In the genomic region with DNA sequence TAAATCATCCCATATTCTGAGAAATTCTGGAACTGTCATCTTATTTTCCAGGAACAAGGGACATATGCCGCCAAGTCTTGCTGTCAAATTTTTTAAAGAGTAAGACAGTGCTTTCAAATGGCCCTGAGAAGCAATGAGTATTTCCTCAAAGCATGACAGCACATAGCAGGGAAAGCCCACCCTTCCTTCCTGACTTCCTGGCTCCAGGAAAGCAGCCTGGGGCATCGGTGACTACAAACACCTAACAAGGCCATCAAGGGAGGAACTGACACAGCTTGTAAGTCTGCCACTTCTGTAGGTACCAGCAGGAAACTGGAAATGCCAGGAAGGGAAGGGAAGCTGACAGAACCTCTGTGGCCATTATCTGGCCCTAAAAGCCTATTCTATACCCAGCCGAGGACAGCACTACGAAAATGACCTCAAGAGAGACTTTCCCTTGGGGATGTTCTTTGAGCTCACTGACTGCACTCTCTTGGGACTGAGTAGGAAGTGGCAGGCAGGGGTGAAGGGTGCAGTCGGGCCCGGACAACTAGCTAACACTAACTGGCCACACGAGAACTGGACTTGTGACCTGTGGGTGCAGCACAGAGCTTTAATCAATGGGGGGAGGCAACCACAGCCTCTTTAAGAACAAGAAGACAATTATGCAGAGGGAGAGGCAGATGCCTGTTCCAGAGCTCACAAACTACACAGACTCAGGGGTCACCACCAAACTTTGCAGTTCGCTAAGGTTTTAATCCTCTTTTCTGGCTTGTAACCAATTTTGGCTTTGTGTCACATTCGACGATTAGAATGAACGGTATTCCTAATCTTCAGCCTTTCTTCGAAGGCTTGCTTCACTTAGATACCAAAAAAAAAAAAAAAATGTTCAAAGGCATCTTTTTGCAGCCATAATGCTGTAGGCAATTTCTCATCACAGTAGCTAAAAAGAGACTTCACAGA, we compare ENCODE assay signal across 15 cellular contexts. TPM values are rescaled to one million over a fixed set of nuclear protein-coding genes. Genes with fewer than 3 reads are reported as not detected.
DNase-seq lines count a peak whose midpoint lies in the region; ATAC-seq and TF ChIP-seq lines count a peak whose summit lies in the region.
"Had no signal": no experiment of that assay in that cellular context is flagged by ENCODE, and none has a peak within 500 bp of the region (broad histone marks: within the 10 kb centered on the region; RNA-seq: fewer than 3 reads in every experiment).

No MANE protein-coding gene starts in this region.

- no peak overlapping the region for H3K4me3 ChIP-seq in fibroblast of pulmonary artery (replicated peaks; ENCODE audit: low read depth, low read length)
- no peak overlapping the region for H3K4me3 ChIP-seq in mesendoderm (ENCODE audit: low read length)
- no peak overlapping the region for H3K4me3 ChIP-seq in upper lobe of right lung
- H3K4me3 ChIP-seq in OCI-LY7 (ENCODE audit: low read depth, low read length, poor library complexity, severe bottlenecking), result no peak overlapping the region
- H3K4me3 ChIP-seq: transverse colon had no signal

- H3K79me2 ChIP-seq in mesendoderm (ENCODE audit: control insufficient read depth, insufficient read depth, low read length) (peaks cover 55% of the 10 kb centered on the region), OCI-LY7 (ENCODE audit: insufficient read depth, low read depth, low read length) (no peaks in the 10 kb centered on the region)

- H3K4me1 ChIP-seq in mesendoderm (ENCODE audit: control insufficient read depth, low read depth, low read length), result peaks cover 9% of the 10 kb centered on the region
- peaks cover 45% of the 10 kb centered on the region for H3K4me1 ChIP-seq in upper lobe of right lung
- H3K4me1 ChIP-seq in OCI-LY7 (ENCODE audit: insufficient read depth, low read length, poor library complexity, severe bottlenecking), result no peaks in the 10 kb centered on the region

- no peak overlapping the region for H3K4me3 Mint-ChIP-seq in activated naive CD8-positive, alpha-beta T cell treated with anti-CD3 and anti-CD28 coated beads for 36 hours
- H3K4me3 Mint-ChIP-seq: activated CD8-positive, alpha-beta T cell treated with anti-CD3 and anti-CD28 coated beads for 36 hours; naive B cell had no signal

- no peaks in the 10 kb centered on the region for H3K9me3 ChIP-seq in upper lobe of right lung
- no peaks in the 10 kb centered on the region for H3K9me3 ChIP-seq in OCI-LY7 (ENCODE audit: low read length)
- H3K9me3 ChIP-seq: Caco-2, transverse colon had no signal

- POLR2A ChIA-PET in OCI-LY7 (lab: Charles Lee), result interaction anchor here (0.7 kb wide), 2 partner anchors 28 to 63 kb away, joined by 3 to 4 read pairs; no protein-coding TSS in a partner anchor

- TF ChIP-seq CTCF in fibroblast of pulmonary artery (IDR thresholded peaks at IDR 0.05; ENCODE audit: low read length, missing control alignments), result no peak
- no peak for TF ChIP-seq CTCF in upper lobe of right lung (IDR thresholded peaks at IDR 0.05)
- TF ChIP-seq CTCF in OCI-LY7 (conservative IDR thresholded peaks at IDR 0.05; ENCODE audit: low read length), result no peak

- H3K9ac ChIP-seq in mesendoderm (ENCODE audit: low read length), result no peak overlapping the region

- DNase-seq in RPMI7951 (ENCODE audit: low read depth) (peak; percentile 47), fibroblast of pulmonary artery (ENCODE audit: low read depth) (peak; percentile 8), mesendoderm (peak; percentile 75), upper lobe of right lung (no peak), HuH-7.5 (ENCODE audit: low spot score) (no peak), OCI-LY7 (ENCODE audit: low spot score) (no peak)
- DNase-seq in activated naive CD8-positive, alpha-beta T cell treated with anti-CD3 and anti-CD28 coated beads for 36 hours, result no peak
- DNase-seq: activated CD8-positive, alpha-beta T cell treated with anti-CD3 and anti-CD28 coated beads for 36 hours; activated gamma-delta T cell treated with Interleukin-2 at 50 U/mL for 16 hours; Caco-2; naive B cell; small intestine; transverse colon had no signal

- ATAC-seq in upper lobe of right lung (peak; percentile 25), GM18519 (IDR thresholded peaks at IDR 0.05; ENCODE audit: low FRiP score, unreplicated experiment) (no peak)
- ATAC-seq: activated CD8-positive, alpha-beta T cell treated with anti-CD3 and anti-CD28 coated beads for 36 hours; Panc1 had no signal

- peaks cover 49% of the 10 kb centered on the region for H3K79me1 ChIP-seq in mesendoderm (ENCODE audit: low read length)

- no peaks in the 10 kb centered on the region for H3K36me3 Mint-ChIP-seq in activated naive CD8-positive, alpha-beta T cell treated with anti-CD3 and anti-CD28 coated beads for 36 hours
- H3K36me3 Mint-ChIP-seq: naive B cell had no signal

- CTCF ChIA-PET in OCI-LY7 (lab: Charles Lee; ENCODE audit: unreplicated experiment), result no interaction called here

- H2BK120ac ChIP-seq in mesendoderm (ENCODE audit: low read depth, low read length), result no peak overlapping the region

- no peak overlapping the region for H4K5ac ChIP-seq in mesendoderm (ENCODE audit: low read length)

- no peak overlapping the region for H3K4me2 ChIP-seq in mesendoderm (ENCODE audit: low read length)
- H3K4me2 ChIP-seq in OCI-LY7 (ENCODE audit: low read length), result no peak overlapping the region

- H3K36me3 ChIP-seq in mesendoderm (ENCODE audit: control insufficient read depth, insufficient read depth, low read length) (no peaks in the 10 kb centered on the region), upper lobe of right lung (no peaks in the 10 kb centered on the region), OCI-LY7 (ENCODE audit: insufficient read depth, low read length) (no peaks in the 10 kb centered on the region)
- H3K36me3 ChIP-seq: transverse colon had no signal

- H3K56ac ChIP-seq in mesendoderm (ENCODE audit: low read length), result no peak overlapping the region

- H3K9me3 Mint-ChIP-seq in activated naive CD8-positive, alpha-beta T cell treated with anti-CD3 and anti-CD28 coated beads for 36 hours, result no peaks in the 10 kb centered on the region
- H3K9me3 Mint-ChIP-seq: activated CD8-positive, alpha-beta T cell treated with anti-CD3 and anti-CD28 coated beads for 36 hours; naive B cell had no signal

- H3K23ac ChIP-seq in mesendoderm (ENCODE audit: low read length), result no peak overlapping the region

- no peaks in the 10 kb centered on the region for H3K27me3 Mint-ChIP-seq in activated naive CD8-positive, alpha-beta T cell treated with anti-CD3 and anti-CD28 coated beads for 36 hours
- H3K27me3 Mint-ChIP-seq: activated CD8-positive, alpha-beta T cell treated with anti-CD3 and anti-CD28 coated beads for 36 hours had no signal

- no peak overlapping the region for H3K4ac ChIP-seq in mesendoderm (ENCODE audit: low read depth, low read length)

- BruUV-seq in OCI-LY7 (replicated peaks; lab: Mats Ljungman, UMichigan), result no TSS peak

- H3K27ac ChIP-seq in mesendoderm (ENCODE audit: low read depth, low read length) (peak overlapping the region; percentile 13), upper lobe of right lung (no peak overlapping the region), OCI-LY7 (ENCODE audit: low read depth, low read length, poor library complexity, severe bottlenecking) (no peak overlapping the region)

- H4K8ac ChIP-seq in mesendoderm (ENCODE audit: low read depth, low read length), result no peak overlapping the region

- no peak overlapping the region for H2AFZ ChIP-seq in OCI-LY7 (ENCODE audit: low read length)

- no peaks in the 10 kb centered on the region for H4K20me1 ChIP-seq in OCI-LY7 (ENCODE audit: insufficient read depth, low read length)

- H3K18ac ChIP-seq in mesendoderm (ENCODE audit: low read length), result no peak overlapping the region

- WGBS in mesendoderm (ENCODE audit: extremely low coverage, insufficient coverage, low lambda C conversion rate), result no CpG with 5 or more reads among the region's 12 CpGs

- H3K27me3 ChIP-seq in mesendoderm (ENCODE audit: insufficient read depth, low read length, poor library complexity) (no peaks in the 10 kb centered on the region), upper lobe of right lung (no peaks in the 10 kb centered on the region)
- H3K27me3 ChIP-seq: transverse colon had no signal

- no peak overlapping the region for H2BK15ac ChIP-seq in mesendoderm (replicated peaks; ENCODE audit: low read depth)

- no peak overlapping the region for H2AK5ac ChIP-seq in mesendoderm (ENCODE audit: low read length)

- no peak overlapping the region for H3K27ac Mint-ChIP-seq in activated naive CD8-positive, alpha-beta T cell treated with anti-CD3 and anti-CD28 coated beads for 36 hours
- H3K27ac Mint-ChIP-seq: activated CD8-positive, alpha-beta T cell treated with anti-CD3 and anti-CD28 coated beads for 36 hours had no signal

- H2BK5ac ChIP-seq in mesendoderm (ENCODE audit: low read length), result no peak overlapping the region

- H3K9me2 ChIP-seq in OCI-LY7 (ENCODE audit: insufficient read depth, low read length), result no peaks in the 10 kb centered on the region

- intact Hi-C loops in upper lobe of right lung (cut with DNase I) (no loop called here), OCI-LY7 (cut with micrococcal nuclease; ENCODE audit: unreplicated experiment) (no loop called here)

- peaks cover 3% of the 10 kb centered on the region for H3K4me1 Mint-ChIP-seq in activated naive CD8-positive, alpha-beta T cell treated with anti-CD3 and anti-CD28 coated beads for 36 hours
- H3K4me1 Mint-ChIP-seq: naive B cell had no signal

RNA-seq across cellular contexts. Expression of gene GRB10, which starts 52.0 kb away (rescaled TPM):
- total RNA-seq in RPMI7951 (2014; rRNA removed; shearing (Covaris generic)), result 44.9 and 51.7 TPM in 2 replicates
- polyA plus RNA-seq in mesendoderm (2013, experiment 1 of 2), result 29.6 TPM
- polyA plus RNA-seq in mesendoderm (2013, experiment 2 of 2), result 29.5 TPM
- 58.6 TPM for total RNA-seq in upper lobe of right lung
- total RNA-seq in activated naive CD8-positive, alpha-beta T cell treated with anti-CD3 and anti-CD28 coated beads for 36 hours, result 1 to 10 TPM; 2.4 to 2.5 TPM
- total RNA-seq in OCI-LY7 (2014; rRNA removed; shearing (Covaris generic)), result not detected in 2 replicates
- total RNA-seq in OCI-LY7 (2022), result not detected in 2 replicates

Comparison
In these comparisons a context has a peak if more than half of its experiments do, and no peak if none do; other contexts are left out.
1. DNase-seq: peak in RPMI7951 (single experiment), fibroblast of pulmonary artery (single experiment) and mesendoderm (single experiment); none in upper lobe of right lung (single experiment), activated naive CD8-positive, alpha-beta T cell treated with anti-CD3 and anti-CD28 coated beads for 36 hours (single experiment), HuH-7.5 (single experiment) and OCI-LY7 (single experiment).
2. RNA of gene GRB10, which starts 52.0 kb away (total RNA-seq): 58.6 TPM in upper lobe of right lung (single experiment) and 44.9 to 51.7 TPM in RPMI7951; 2.4 to 2.5 TPM in activated naive CD8-positive, alpha-beta T cell treated with anti-CD3 and anti-CD28 coated beads for 36 hours and not detected in OCI-LY7; every median in the first group is over 10 times any median in the second.